In genomic region chr4:159526172-159526571, GRCh38 we compare ENCODE assay signal across 27 cellular contexts.
"Had no signal": no experiment of that assay in that cellular context is flagged by ENCODE, and none has a peak within 500 bp of the region (broad histone marks: within the 10 kb centered on the region; RNA-seq: fewer than 3 reads in every experiment).

No MANE protein-coding gene starts in this region.

- H3K36me3 ChIP-seq: colonic mucosa, neutrophil, right atrium auricular region, sigmoid colon, spleen, tibial nerve, upper lobe of left lung had no signal

- FAIRE-seq: endometrium, frontal cortex, keratinocyte, urothelium cell line had no signal

- H2AFZ ChIP-seq: parathyroid adenoma had no signal

- DNase-seq: cerebellar nuclear complex; colonic mucosa; dermis blood vessel endothelial cell; effector memory CD8-positive, alpha-beta T cell; hypothalamus; immature natural killer cell; mesenchymal stem cell; mucosa of descending colon; naive B cell; sigmoid colon; spleen; stimulated activated CD4-positive, alpha-beta T cell treated with anti-CD3 and anti-CD28 coated beads, Interleukin-4, amount 100 ng/mL, for 4 hours; stimulated activated naive CD8-positive, alpha-beta T cell treated with anti-CD3 and anti-CD28 coated beads, Interleukin-15, Interleukin-2, amounts not matched to agents 100 U/mL and 50 U/mL, for 24 hours; substantia nigra; testis; upper lobe of left lung had no signal

- H3K27ac ChIP-seq: colonic mucosa, neutrophil, parathyroid adenoma, right atrium auricular region, sigmoid colon, skin epidermis, spleen, testis, tibial nerve, upper lobe of left lung had no signal

- H3K4me1 ChIP-seq: colonic mucosa, parathyroid adenoma, right atrium auricular region, sigmoid colon, spleen, testis, tibial nerve, upper lobe of left lung had no signal

- H3K9me3 ChIP-seq: colonic mucosa, mucosa of descending colon, neutrophil, right atrium auricular region, sigmoid colon, testis, tibial nerve, upper lobe of left lung had no signal

- H3K4me3 ChIP-seq: colonic mucosa, mucosa of descending colon, right atrium auricular region, sigmoid colon, skin epidermis, spleen, testis, tibial nerve, upper lobe of left lung had no signal

- H3K79me2 ChIP-seq: parathyroid adenoma had no signal

- ATAC-seq: effector memory CD8-positive, alpha-beta T cell; mucosa of descending colon; natural killer cell treated with Interleukin-12 subunit alpha and Interleukin-12 subunit beta and Interleukin-15 and Interleukin-18, amount 100 ng/mL, for 72 hours; stimulated activated memory B cell treated with anti-CD40 and anti-IgM and Interleukin-4, amounts not matched to agents 10 μg/mL and 1 μg/mL and 100 μg/mL, for 72 hours; stimulated activated naive CD8-positive, alpha-beta T cell treated with anti-CD3 and anti-CD28 coated beads, Interleukin-15, Interleukin-2, amounts not matched to agents 100 U/mL and 50 U/mL, for 24 hours had no signal

- H3K9ac ChIP-seq: parathyroid adenoma had no signal

- H3K27me3 ChIP-seq: colonic mucosa, neutrophil, right atrium auricular region, sigmoid colon, spleen, testis, tibial nerve, upper lobe of left lung had no signal
